Comparison of ENCODE assay signal across 9 cellular contexts in genomic region chr14:32711103-32711680, GRCh38.
DNase-seq lines count a peak whose midpoint lies in the region; ATAC-seq and TF ChIP-seq lines count a peak whose summit lies in the region.
"Had no signal": no experiment of that assay in that cellular context is flagged by ENCODE, and none has a peak within 500 bp of the region (broad histone marks: within the 10 kb centered on the region; RNA-seq: fewer than 3 reads in every experiment).

No MANE protein-coding gene starts in this region.

- ATAC-seq in Right ventricle myocardium superior (ENCODE audit: poor library complexity) (no peak), HG03571 (IDR thresholded peaks at IDR 0.05; ENCODE audit: unreplicated experiment) (peak; percentile 53)
- ATAC-seq: activated naive CD4-positive, alpha-beta T cell treated with anti-CD3 and anti-CD28 coated beads, Interleukin-2, amount 50 U/mL, for 72 hours had no signal

- no peak overlapping the region for H3K9ac ChIP-seq in OCI-LY1 (ENCODE audit: low read length)

- H3K4me2 ChIP-seq in OCI-LY1 (ENCODE audit: low read length): no peak overlapping the region

- H3K9me3 ChIP-seq in cardiac muscle cell (ENCODE audit: low read depth): no peaks in the 10 kb centered on the region
- H3K9me3 ChIP-seq in OCI-LY1 (ENCODE audit: low read length): no peaks in the 10 kb centered on the region

- DNase-seq in cardiac muscle cell (ENCODE audit: low read depth in 1 of 2, low spot score in 1 of 2) (peak; percentile 67 to 69), Right ventricle myocardium superior (no peak), dermis microvascular lymphatic vessel endothelial cell (ENCODE audit: low read depth in 2 of 2) (peak; percentile 54 to 57), midbrain (lab: John Stamatoyannopoulos, UW) (peak; percentile 74), posterior vena cava (ENCODE audit: low spot score) (no peak), islet precursor cell (no peak)

- H2AFZ ChIP-seq in OCI-LY1 (ENCODE audit: low read length): no peak overlapping the region

- H3K27me3 ChIP-seq in cardiac muscle cell: no peaks in the 10 kb centered on the region
- no peaks in the 10 kb centered on the region for H3K27me3 ChIP-seq in OCI-LY1 (ENCODE audit: insufficient read depth, low read length)

- peak; percentile 51 for TF ChIP-seq CTCF in cardiac muscle cell (IDR thresholded peaks at IDR 0.05; ENCODE audit: low read depth, low read length)
- peak; percentile 59 for TF ChIP-seq CTCF in OCI-LY1 (IDR thresholded peaks at IDR 0.05; ENCODE audit: low read length)

- H3K79me2 ChIP-seq in OCI-LY1 (ENCODE audit: insufficient read depth, low read length): no peaks in the 10 kb centered on the region

- H3F3A ChIP-seq in OCI-LY1 (ENCODE audit: insufficient read depth, low read length): no peaks in the 10 kb centered on the region

- H4K20me1 ChIP-seq in OCI-LY1 (ENCODE audit: insufficient read depth, low read length): no peaks in the 10 kb centered on the region

- H3K4me1 ChIP-seq in cardiac muscle cell (ENCODE audit: low read depth): no peaks in the 10 kb centered on the region
- no peaks in the 10 kb centered on the region for H3K4me1 ChIP-seq in OCI-LY1 (ENCODE audit: insufficient read depth, low read length, severe bottlenecking)

- H3K4me3 ChIP-seq in cardiac muscle cell (no peak overlapping the region), OCI-LY1 (ENCODE audit: low read depth, low read length, poor library complexity, severe bottlenecking) (no peak overlapping the region)

- no peaks in the 10 kb centered on the region for H3K9me2 ChIP-seq in OCI-LY1 (ENCODE audit: low read depth, low read length)

- intact Hi-C loops in Right ventricle myocardium superior (cut with DNase I): loop anchor here (10.0 kb wide), 1 partner anchor 224 kb away; the partner anchor contains the start of gene NPAS3
- intact Hi-C loops in posterior vena cava (cut with DNase I): no loop called here

- H3K27ac ChIP-seq in cardiac muscle cell: no peak overlapping the region
- H3K27ac ChIP-seq in OCI-LY1 (ENCODE audit: low read depth, low read length, poor library complexity, severe bottlenecking): no peak overlapping the region

- H3K36me3 ChIP-seq in cardiac muscle cell (no peaks in the 10 kb centered on the region), OCI-LY1 (ENCODE audit: insufficient read depth, low read length) (no peaks in the 10 kb centered on the region)

Comparison
In these comparisons a context has a peak if more than half of its experiments do, and no peak if none do; other contexts are left out.
1. DNase-seq: peak in cardiac muscle cell (2 of 2), dermis microvascular lymphatic vessel endothelial cell (2 of 2) and midbrain (single experiment); none in Right ventricle myocardium superior (single experiment), posterior vena cava (single experiment) and islet precursor cell (single experiment).